ENCODE assay signal across 9 cellular contexts in genomic region chr6:32081168-32081624, GRCh38. TPM values are rescaled to one million over a fixed set of nuclear protein-coding genes. Genes with fewer than 3 reads are reported as not detected.
DNase-seq lines count a peak whose midpoint lies in the region; ATAC-seq, FAIRE-seq and TF ChIP-seq lines count a peak whose summit lies in the region.
"Had no signal": no experiment of that assay in that cellular context is flagged by ENCODE, and none has a peak within 500 bp of the region (broad histone marks: within the 10 kb centered on the region; RNA-seq: fewer than 3 reads in every experiment).

No MANE protein-coding gene starts in this region.

- no peaks in the 10 kb centered on the region for H3K27me3 ChIP-seq in thyroid gland
- H3K27me3 ChIP-seq in small intestine (ENCODE audit: control insufficient read depth in 2 of 2, insufficient read depth in 2 of 2, low read length in 2 of 2), result no peaks in the 10 kb centered on the region

- no peaks in the 10 kb centered on the region for H3K4me1 ChIP-seq in kidney (ENCODE audit: control insufficient read depth in 1 of 2, insufficient read depth in 1 of 2, low read depth in 1 of 2, low read length in 2 of 2)
- peaks cover 0 to 16% of the 10 kb centered on the region in 2 donors for H3K4me1 ChIP-seq in thyroid gland
- H3K4me1 ChIP-seq in small intestine (ENCODE audit: control insufficient read depth in 2 of 2, insufficient read depth in 1 of 2, low read depth in 1 of 2, low read length in 1 of 2), result peaks cover 0 to under 1% of the 10 kb centered on the region in 2 donors

- intact Hi-C loops in kidney (cut with DNase I), result no loop called here
- intact Hi-C loops in thyroid gland (cut with DNase I), result no loop called here

- no peaks in the 10 kb centered on the region for H3K9me3 ChIP-seq in kidney (ENCODE audit: control insufficient read depth in 1 of 2, low read length in 2 of 2)
- H3K9me3 ChIP-seq in thyroid gland, result no peaks in the 10 kb centered on the region
- no peaks in the 10 kb centered on the region for H3K9me3 ChIP-seq in small intestine (ENCODE audit: control insufficient read depth, low read depth)

- CTCF ChIA-PET in activated CD8-positive, alpha-beta T cell treated with anti-CD3 and anti-CD28 coated beads, Interleukin-2, amount 10 ng/mL, durations not matched to agents 7 days and 5 days (lab: Charles Lee), result interaction anchor here (0.9 kb wide), 1 partner anchor 33 kb away, joined by 3 read pairs; no protein-coding TSS in a partner anchor

- peaks cover 10% of the 10 kb centered on the region for H3K27me3 Mint-ChIP-seq in activated CD8-positive, alpha-beta T cell treated with anti-CD3 and anti-CD28 coated beads, Interleukin-2, amount 10 ng/mL, durations not matched to agents 7 days and 5 days (ENCODE audit: low read depth)

- POLR2A ChIA-PET in activated CD8-positive, alpha-beta T cell treated with anti-CD3 and anti-CD28 coated beads, Interleukin-2, amount 10 ng/mL, durations not matched to agents 7 days and 5 days (lab: Charles Lee), result no interaction called here

- H3K36me3 ChIP-seq in kidney (ENCODE audit: control insufficient read depth in 1 of 2, insufficient read depth in 2 of 2, low read length in 2 of 2) (no peaks in the 10 kb centered on the region), thyroid gland (no peaks in the 10 kb centered on the region), small intestine (ENCODE audit: control insufficient read depth in 2 of 2, insufficient read depth in 2 of 2, low read length in 2 of 2) (no peaks in the 10 kb centered on the region)

- H3K27ac Mint-ChIP-seq in activated CD8-positive, alpha-beta T cell treated with anti-CD3 and anti-CD28 coated beads, Interleukin-2, amount 10 ng/mL, durations not matched to agents 7 days and 5 days, result no peak overlapping the region

- FAIRE-seq in kidney (lab: Jason Lieb, UNC) (no peak), GM12891 (lab: Jason Lieb, UNC) (no peak), small intestine (lab: Jason Lieb, UNC) (no peak)

- H3K9ac ChIP-seq in kidney (ENCODE audit: low read length in 2 of 2), result no peak overlapping the region

- H3K4me3 ChIP-seq in kidney (ENCODE audit: low read length in 2 of 2) (no peak overlapping the region), thyroid gland (replicated peaks in 1 of 3) (no peak overlapping the region), small intestine (ENCODE audit: low read depth in 1 of 2, low read length in 2 of 2) (no peak overlapping the region)

- peaks cover 4% of the 10 kb centered on the region for H3K4me1 Mint-ChIP-seq in activated CD8-positive, alpha-beta T cell treated with anti-CD3 and anti-CD28 coated beads, Interleukin-2, amount 10 ng/mL, durations not matched to agents 7 days and 5 days (ENCODE audit: low read depth)

- TF ChIP-seq POLR2A in thyroid gland (IDR thresholded peaks at IDR 0.05) (no peak), GM12891 (IDR thresholded peaks at IDR 0.05; ENCODE audit: low read depth, low read length) (no peak)

- H3K4me3 Mint-ChIP-seq in activated CD8-positive, alpha-beta T cell treated with anti-CD3 and anti-CD28 coated beads, Interleukin-2, amount 10 ng/mL, durations not matched to agents 7 days and 5 days, result no peak overlapping the region

- H3K9me3 Mint-ChIP-seq in activated CD8-positive, alpha-beta T cell treated with anti-CD3 and anti-CD28 coated beads, Interleukin-2, amount 10 ng/mL, durations not matched to agents 7 days and 5 days (ENCODE audit: insufficient read depth), result no peaks in the 10 kb centered on the region

- no peak for ATAC-seq in activated CD8-positive, alpha-beta T cell treated with anti-CD3 and anti-CD28 coated beads, Interleukin-2, amount 10 ng/mL, durations not matched to agents 7 days and 5 days

- H3K36me3 Mint-ChIP-seq in activated CD8-positive, alpha-beta T cell treated with anti-CD3 and anti-CD28 coated beads, Interleukin-2, amount 10 ng/mL, durations not matched to agents 7 days and 5 days (ENCODE audit: low read depth), result no peaks in the 10 kb centered on the region

- H3K27ac ChIP-seq in adipose tissue (ENCODE audit: low read depth, low read length) (peak overlapping the region; percentile 80), kidney (ENCODE audit: low read depth in 2 of 2, low read length in 2 of 2) (no peak overlapping the region), thyroid gland (peak overlapping the region in 2 of 3 donors; percentile 46 to 52), small intestine (ENCODE audit: low read depth in 1 of 2, low read length in 1 of 2) (peak overlapping the region in 1 of 2 donors; percentile 71)

- no peak for TF ChIP-seq CTCF in kidney (IDR thresholded peaks at IDR 0.05; ENCODE audit: borderline replicate concordance, extremely low read depth, insufficient read depth)
- TF ChIP-seq CTCF in thyroid gland (IDR thresholded peaks at IDR 0.05), result no peak

- peak; percentile 75 for DNase-seq in HS-27A (ENCODE audit: low read depth)
- DNase-seq in kidney, result peak; percentile 88
- peak in 1 of 2 donors; percentile 25 for DNase-seq in thyroid gland
- DNase-seq in GM12891 (ENCODE audit: insufficient read length, low spot score), result no peak
- DNase-seq in small intestine, result no peak
- DNase-seq in GM19240 (ENCODE audit: insufficient read length, low spot score), result no peak
- no peak for DNase-seq in activated CD8-positive, alpha-beta T cell treated with anti-CD3 and anti-CD28 coated beads, Interleukin-2, amount 10 ng/mL, durations not matched to agents 7 days and 5 days
- DNase-seq: activated CD4-positive, CD25-positive, alpha-beta regulatory T cell treated with anti-CD3 and anti-CD28 coated beads, Interleukin-2, amount 50 U/mL, for 72 hours had no signal

- WGBS in adipose tissue, 3 donors, result 47 to 70% (median 49%) methylated on average over 14 to 15 of the region's 15 CpGs
- WGBS in thyroid gland, 2 donors, result 70 to 73% methylated on average over 10 to 13 of the region's 15 CpGs
- 63 to 90% (median 77%) methylated on average over 15 of the region's 15 CpGs for WGBS in small intestine, 3 donors

TF ChIP-seq in GM12891, 5 proteins besides CTCF, POLR2A, EP300 and RAD21:
- TF ChIP-seq TAF1 (IDR thresholded peaks at IDR 0.05; ENCODE audit: low read depth, low read length) (no peak), POU2F2 (IDR thresholded peaks at IDR 0.05; ENCODE audit: low read depth, low read length) (no peak), POLR2AphosphoS5 (IDR thresholded peaks at IDR 0.05; ENCODE audit: low read depth, low read length) (no peak), PAX5 (IDR thresholded peaks at IDR 0.05; ENCODE audit: insufficient read depth, low read length, severe bottlenecking) (no peak), SPI1 (IDR thresholded peaks at IDR 0.05; ENCODE audit: low read depth, low read length) (no peak)

RNA-seq across cellular contexts. Expression of gene TNXB, which starts 27.9 kb away (rescaled TPM):
- polyA plus RNA-seq in adipose tissue (10 to 100 TPM in 2 of 3 donors, 1 to 10 TPM in 1; 5.3 to 65.0 (median 47.4) TPM), kidney (ENCODE audit: insufficient read depth, low read depth, low replicate concordance) (13.3 TPM), small intestine (10 to 100 TPM in 1 of 3 donors, 1 to 10 TPM in 2; 1.8 to 38.7 (median 2.4) TPM)
- total RNA-seq in kidney (88.2 TPM), thyroid gland (100 to 1,000 TPM in 2 of 4 donors, 10 to 100 TPM in 2; 42.2 to 112 (median 80.9) TPM)
- 1.7 TPM for polyA plus RNA-seq in GM12891 (2012; ENCODE audit: low read depth, missing spikeins)
- 1 to 10 TPM; 3.4 to 4.8 TPM for total RNA-seq in activated CD8-positive, alpha-beta T cell treated with anti-CD3 and anti-CD28 coated beads, Interleukin-2, amount 10 ng/mL, durations not matched to agents 7 days and 5 days

RNA-seq across cellular contexts. Expression of gene CYP21A2, which starts 43.0 kb away (rescaled TPM):
- polyA plus RNA-seq in adipose tissue, result 1 to 10 TPM in 2 of 3 donors, under 1 TPM in 1; 0.71 to 2.1 (median 1.4) TPM
- 3.2 TPM for total RNA-seq in kidney
- 8.2 TPM for polyA plus RNA-seq in kidney (ENCODE audit: insufficient read depth, low read depth, low replicate concordance)
- 1 to 10 TPM in 1 of 4 donors, under 1 TPM in 2, not detected in 1; 0.24 to 1.7 (median 0.33) TPM for total RNA-seq in thyroid gland
- polyA plus RNA-seq in GM12891 (2012; ENCODE audit: low read depth, missing spikeins), result 0.15 TPM
- polyA plus RNA-seq in small intestine, result 1 to 10 TPM in 1 of 3 donors, under 1 TPM in 2; 0.18 to 3.4 (median 0.81) TPM
- not detected for total RNA-seq in activated CD8-positive, alpha-beta T cell treated with anti-CD3 and anti-CD28 coated beads, Interleukin-2, amount 10 ng/mL, durations not matched to agents 7 days and 5 days

RNA-seq across cellular contexts. Expression of gene ATF6B, which starts 46.9 kb away (rescaled TPM):
- 10 to 100 TPM; 36.8 to 53.4 (median 38.2) TPM for polyA plus RNA-seq in adipose tissue
- 104 TPM for total RNA-seq in kidney
- 40.3 TPM for polyA plus RNA-seq in kidney (ENCODE audit: insufficient read depth, low read depth, low replicate concordance)
- 10 to 100 TPM; 41.5 to 63.5 (median 57.3) TPM for total RNA-seq in thyroid gland
- polyA plus RNA-seq in GM12891 (2012; ENCODE audit: low read depth, missing spikeins), result 57.2 TPM
- 10 to 100 TPM; 15.4 to 70.6 (median 21.0) TPM for polyA plus RNA-seq in small intestine
- total RNA-seq in activated CD8-positive, alpha-beta T cell treated with anti-CD3 and anti-CD28 coated beads, Interleukin-2, amount 10 ng/mL, durations not matched to agents 7 days and 5 days, result 100 to 1,000 TPM; 107 to 117 TPM

RNA-seq across cellular contexts. Expression of gene FKBPL, which starts 48.9 kb away (rescaled TPM):
- polyA plus RNA-seq in adipose tissue (1 to 10 TPM; 3.3 to 5.0 (median 4.3) TPM), kidney (ENCODE audit: insufficient read depth, low read depth, low replicate concordance) (5.7 TPM), small intestine (1 to 10 TPM; 4.6 to 9.7 (median 9.4) TPM)
- total RNA-seq in kidney (4.8 TPM), thyroid gland (10 to 100 TPM in 1 of 4 donors, 1 to 10 TPM in 3; 3.6 to 11.8 (median 6.8) TPM)
- 3.8 TPM for polyA plus RNA-seq in GM12891 (2012; ENCODE audit: low read depth, missing spikeins)
- 1 to 10 TPM; 7.0 to 8.5 TPM for total RNA-seq in activated CD8-positive, alpha-beta T cell treated with anti-CD3 and anti-CD28 coated beads, Interleukin-2, amount 10 ng/mL, durations not matched to agents 7 days and 5 days

Comparison
In these comparisons a context has a peak if more than half of its experiments do, and no peak if none do; other contexts are left out.
1. DNase-seq: peak in HS-27A (single experiment) and kidney (single experiment); none in GM12891 (single experiment), small intestine (single experiment), GM19240 (single experiment) and activated CD8-positive, alpha-beta T cell treated with anti-CD3 and anti-CD28 coated beads, Interleukin-2, amount 10 ng/mL, durations not matched to agents 7 days and 5 days (single experiment).
2. H3K27ac ChIP-seq: peak in adipose tissue (single experiment) and thyroid gland (2 of 3); none in kidney (0 of 2).
3. RNA of gene TNXB, which starts 27.9 kb away (total RNA-seq): 42.2 to 112 TPM in thyroid gland and 88.2 TPM in kidney (single experiment); 3.4 to 4.8 TPM in activated CD8-positive, alpha-beta T cell treated with anti-CD3 and anti-CD28 coated beads, Interleukin-2, amount 10 ng/mL, durations not matched to agents 7 days and 5 days; every median in the first group is over 4 times any median in the second.